Comparison of ENCODE assay signal across 8 cellular contexts in the genomic region with DNA sequence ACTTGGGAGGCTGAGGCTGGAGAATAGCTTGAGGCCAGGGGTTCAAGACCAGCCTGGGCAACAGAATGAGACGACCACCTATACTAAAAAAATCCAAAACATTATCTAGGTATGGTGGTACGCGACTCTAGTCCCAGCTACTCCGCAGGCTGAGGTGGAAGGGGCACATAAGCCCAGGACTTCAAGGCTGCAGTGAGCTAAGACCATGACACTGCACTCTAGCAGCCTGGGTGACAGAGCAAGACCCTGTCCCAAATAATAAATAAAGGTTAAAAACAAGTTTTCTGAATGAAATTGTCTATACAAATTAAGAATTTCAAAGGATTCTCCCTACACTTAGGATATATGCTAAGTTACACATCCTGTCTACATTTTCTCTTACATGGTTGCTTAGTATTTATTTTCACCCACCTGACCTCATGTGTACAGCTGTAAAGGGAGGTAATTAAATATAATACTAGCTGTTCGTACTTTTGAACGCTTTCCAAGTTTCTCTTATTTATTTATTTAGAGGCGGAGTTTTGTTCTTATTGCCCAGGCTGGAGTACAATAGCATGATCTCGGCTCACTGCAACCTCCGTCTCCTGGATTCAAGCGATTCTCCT. TPM values are rescaled to one million over a fixed set of nuclear protein-coding genes. Genes with fewer than 3 reads are reported as not detected.
DNase-seq lines count a peak whose midpoint lies in the region; ATAC-seq and TF ChIP-seq lines count a peak whose summit lies in the region.

No MANE protein-coding gene starts in this region.

- H3K27me3 ChIP-seq in kidney epithelial cell (ENCODE audit: control insufficient read depth, insufficient read depth, low read length): no peaks in the 10 kb centered on the region
- H3K27me3 ChIP-seq in thyroid gland: no peaks in the 10 kb centered on the region

- H3K36me3 ChIP-seq in kidney epithelial cell (ENCODE audit: control insufficient read depth, insufficient read depth, low read length) (no peaks in the 10 kb centered on the region), thyroid gland (no peaks in the 10 kb centered on the region)

- 70 to 76% methylated on average over 10 of the region's 10 CpGs for WGBS in thyroid gland, 2 donors

- H3K9me3 Mint-ChIP-seq in activated T-cell treated with anti-CD3 and anti-CD28 coated beads, Interleukin-2, amount 50 U/mL, for 4 hours: no peaks in the 10 kb centered on the region

- peaks cover 36% of the 10 kb centered on the region for H3K4me1 Mint-ChIP-seq in activated T-cell treated with anti-CD3 and anti-CD28 coated beads, Interleukin-2, amount 50 U/mL, for 4 hours (ENCODE audit: low read depth)

- no peaks in the 10 kb centered on the region for H3K27me3 Mint-ChIP-seq in activated T-cell treated with anti-CD3 and anti-CD28 coated beads, Interleukin-2, amount 50 U/mL, for 4 hours (ENCODE audit: low read depth)

- TF ChIP-seq POLR2A in thyroid gland (IDR thresholded peaks at IDR 0.05): no peak

- intact Hi-C loops in thyroid gland (cut with DNase I): loop anchor here (10.0 kb wide), 1 partner anchor 72 kb away; a partner anchor contains a TSS

- H3K9me3 ChIP-seq in thyroid gland: no peaks in the 10 kb centered on the region

- H3K27ac ChIP-seq in VCaP (peak overlapping the region; percentile 90), thyroid gland (peak overlapping the region in 2 of 3 donors; percentile 90 to 94)

- no peak for ATAC-seq in activated T-cell treated with anti-CD3 and anti-CD28 coated beads, Interleukin-2, amount 50 U/mL, for 4 hours
- ATAC-seq in GM21528 (IDR thresholded peaks at IDR 0.05; ENCODE audit: low FRiP score, unreplicated experiment): no peak
- no peak for ATAC-seq in GM19328 (IDR thresholded peaks at IDR 0.05; ENCODE audit: unreplicated experiment)

- H3K36me3 Mint-ChIP-seq in activated T-cell treated with anti-CD3 and anti-CD28 coated beads, Interleukin-2, amount 50 U/mL, for 4 hours (ENCODE audit: insufficient read depth): peaks cover under 1% of the 10 kb centered on the region

- H3K4me3 ChIP-seq in kidney epithelial cell (ENCODE audit: low read depth, low read length) (peak overlapping the region; percentile 73), thyroid gland (replicated peaks in 1 of 3) (peak overlapping the region in 1 of 3 donors; percentile 62)

- DNase-seq in activated T-cell treated with anti-CD3 and anti-CD28 coated beads, Interleukin-2, amount 50 U/mL, for 4 hours: no peak
- no peak for DNase-seq in activated T-cell treated with anti-CD3 and anti-CD28 coated beads, Interleukin-2, amount 50 U/mL, for 1 hour
- DNase-seq in kidney epithelial cell (ENCODE audit: low read depth) (no peak), thyroid gland (no peak), HuH-7.5 (ENCODE audit: low spot score) (no peak)

- peak overlapping the region; percentile 86 for H3K4me3 Mint-ChIP-seq in activated T-cell treated with anti-CD3 and anti-CD28 coated beads, Interleukin-2, amount 50 U/mL, for 4 hours

- H3K4me1 ChIP-seq in thyroid gland: peaks cover 21 to 23% of the 10 kb centered on the region in 2 donors

- TF ChIP-seq CTCF in VCaP (conservative IDR thresholded peaks at IDR 0.05): no peak
- no peak for TF ChIP-seq CTCF in kidney epithelial cell (IDR thresholded peaks at IDR 0.05; ENCODE audit: insufficient read depth, low read length, poor library complexity, severe bottlenecking)
- no peak for TF ChIP-seq CTCF in thyroid gland (IDR thresholded peaks at IDR 0.05)

RNA-seq across cellular contexts. Expression of a gene that starts 1.6 kb away (rescaled TPM):
- 10 to 100 TPM; 16.2 to 25.4 (median 22.6) TPM for total RNA-seq in activated T-cell treated with anti-CD3 and anti-CD28 coated beads, Interleukin-2, amount 50 U/mL, for 4 hours
- total RNA-seq in kidney epithelial cell: 9.7 and 14.0 TPM in 2 replicates
- total RNA-seq in thyroid gland: 10 to 100 TPM; 11.3 to 16.1 (median 15.9) TPM

RNA-seq across cellular contexts. Expression of a gene that starts 48.1 kb away (rescaled TPM):
- total RNA-seq in activated T-cell treated with anti-CD3 and anti-CD28 coated beads, Interleukin-2, amount 50 U/mL, for 4 hours: 10 to 100 TPM; 21.7 to 23.6 (median 22.0) TPM
- 23.1 and 32.3 TPM in 2 replicates for total RNA-seq in kidney epithelial cell
- total RNA-seq in thyroid gland: 10 to 100 TPM; 35.9 to 56.0 (median 45.0) TPM
